ENCODE assay signal across 10 cellular contexts in the genomic region with DNA sequence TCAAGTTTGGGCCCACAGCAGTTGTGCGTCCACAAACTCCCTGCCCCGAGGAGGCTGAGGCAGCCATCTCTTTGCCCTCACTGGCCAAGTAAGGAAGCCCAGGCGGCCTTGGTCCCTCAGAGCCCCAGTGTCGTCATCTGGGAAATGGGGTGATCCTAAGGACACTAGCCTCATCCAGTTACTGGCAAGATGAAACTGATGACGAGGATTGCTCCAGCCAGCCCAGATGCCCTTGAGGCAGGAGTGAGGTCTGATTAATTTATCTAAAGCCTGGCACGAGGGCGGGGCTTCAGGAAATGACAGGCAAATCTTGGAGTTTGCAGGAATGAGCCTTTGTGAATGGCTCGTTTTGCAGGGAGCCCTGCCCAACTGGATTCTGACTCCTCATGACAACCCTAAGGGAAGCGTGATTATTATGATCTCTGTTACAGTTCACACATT. TPM values are rescaled to one million over a fixed set of nuclear protein-coding genes. Genes with fewer than 3 reads are reported as not detected.
DNase-seq lines count a peak whose midpoint lies in the region; ATAC-seq and TF ChIP-seq lines count a peak whose summit lies in the region.
"Had no signal": no experiment of that assay in that cellular context is flagged by ENCODE, and none has a peak within 500 bp of the region (broad histone marks: within the 10 kb centered on the region; RNA-seq: fewer than 3 reads in every experiment).

No MANE protein-coding gene starts in this region.

- no peaks in the 10 kb centered on the region for H3K79me2 ChIP-seq in osteoblast (ENCODE audit: insufficient read depth, low read length)

- H4K20me1 ChIP-seq in osteoblast (ENCODE audit: insufficient read depth, low read length): peaks cover 13% of the 10 kb centered on the region

- H3K9me3 ChIP-seq in osteoblast (ENCODE audit: low read depth, low read length): no peaks in the 10 kb centered on the region
- no peaks in the 10 kb centered on the region for H3K9me3 ChIP-seq in tibial nerve

- 75 to 87% methylated on average over 9 of the region's 9 CpGs for WGBS in tibial nerve, 2 donors

- POLR2A ChIA-PET in RWPE1 (lab: Yijun Ruan, JAX; ENCODE audit: low non-redundant PET): no interaction called here

- H3K4me2 ChIP-seq in osteoblast (ENCODE audit: insufficient read depth, low read length): no peak overlapping the region

- CTCF ChIA-PET in RWPE1 (lab: Yijun Ruan, JAX): no interaction called here

- H3K4me3 ChIP-seq in osteoblast (ENCODE audit: insufficient read depth, low read length) (no peak overlapping the region), tibial nerve (no peak overlapping the region)

- no peak overlapping the region for H2AFZ ChIP-seq in osteoblast (ENCODE audit: low read length)

- H3K27me3 ChIP-seq in osteoblast (ENCODE audit: insufficient read depth, low read length): no peaks in the 10 kb centered on the region
- H3K27me3 ChIP-seq in tibial nerve: peaks cover 0 to 37% of the 10 kb centered on the region in 2 donors

- peak in 1 of 2 donors; percentile 30 for TF ChIP-seq EP300 in tibial nerve (IDR thresholded peaks at IDR 0.05)

- DNase-seq in EH (ENCODE audit: low read depth) (peak; percentile 48), RWPE1 (ENCODE audit: low spot score) (peak; percentile 85), epithelial cell of prostate (ENCODE audit: low read depth, low spot score) (peak; percentile 92), osteoblast (ENCODE audit: insufficient read length, low spot score, missing footprints) (peak; percentile 50), mesenteric fat pad (ENCODE audit: low spot score) (no peak), tibial nerve (ENCODE audit: low spot score in 2 of 2) (no peak), DMS79 treated with DMSO at 0.1 percent for 48 hours (lab: John Stamatoyannopoulos, UW) (no peak)
- DNase-seq: activated CD4-positive, alpha-beta T cell treated with anti-CD3 and anti-CD28 coated beads, Interleukin-2, amount 50 U/mL, for 4 hours; H7 had no signal

- TF ChIP-seq POLR2A in tibial nerve (IDR thresholded peaks at IDR 0.05): no peak

- H3K4me1 ChIP-seq in osteoblast (ENCODE audit: insufficient read depth, low read length) (peaks cover 20% of the 10 kb centered on the region), tibial nerve (peaks cover 0 to 40% (median 11%) of the 10 kb centered on the region in 4 donors)

- no peak for ATAC-seq in GM18502 (IDR thresholded peaks at IDR 0.05; ENCODE audit: poor library complexity, unreplicated experiment)

- H3K27ac ChIP-seq in RWPE1 (peak overlapping the region; percentile 79), epithelial cell of prostate (peak overlapping the region; percentile 97), osteoblast (ENCODE audit: low read depth, low read length) (no peak overlapping the region), tibial nerve (peak overlapping the region in 1 of 4 donors; percentile 45)

- H3K36me3 ChIP-seq in osteoblast (ENCODE audit: insufficient read depth, low read length) (no peaks in the 10 kb centered on the region), tibial nerve (no peaks in the 10 kb centered on the region)

- TF ChIP-seq CTCF in RWPE1 (conservative IDR thresholded peaks at IDR 0.05; ENCODE audit: low read depth) (no peak), osteoblast (IDR thresholded peaks at IDR 0.05; ENCODE audit: extremely low read depth, low read depth, low read length) (no peak), tibial nerve (IDR thresholded peaks at IDR 0.05) (no peak)

RNA-seq across cellular contexts. Expression of a gene that starts 5.6 kb away (rescaled TPM):
- total RNA-seq in osteoblast (1.8 and 2.7 TPM in 2 replicates), mesenteric fat pad (1,893 TPM), tibial nerve (100 to 1,000 TPM in 3 of 4 donors, 10 to 100 TPM in 1; 77.1 to 717 (median 234) TPM)

RNA-seq across cellular contexts. Expression of a gene that starts 21.1 kb away (rescaled TPM):
- total RNA-seq in osteoblast: not detected in 2 replicates
- not detected for total RNA-seq in mesenteric fat pad
- total RNA-seq in tibial nerve: not detected
- total RNA-seq: H7 had no signal

RNA-seq across cellular contexts. Expression of a gene that starts 31.5 kb away (rescaled TPM):
- total RNA-seq in osteoblast (not detected in 2 replicates), mesenteric fat pad (2.2 TPM), tibial nerve (1 to 10 TPM in 1 of 4 donors, not detected in 3; 5.0 TPM)

Comparison
In these comparisons a context has a peak if more than half of its experiments do, and no peak if none do; other contexts are left out.
1. DNase-seq: peak in EH (single experiment), RWPE1 (single experiment), epithelial cell of prostate (single experiment) and osteoblast (single experiment); none in mesenteric fat pad (single experiment), tibial nerve (0 of 2) and DMS79 treated with DMSO at 0.1 percent for 48 hours (single experiment).
2. RNA of a gene that starts 5.6 kb away (total RNA-seq): 1,893 TPM in mesenteric fat pad (single experiment) and 77.1 to 717 TPM in tibial nerve; 1.8 to 2.7 TPM in osteoblast; every median in the first group is over 10 times any median in the second.